ENCODE assay signal across 1 cellular context in the genomic region with DNA sequence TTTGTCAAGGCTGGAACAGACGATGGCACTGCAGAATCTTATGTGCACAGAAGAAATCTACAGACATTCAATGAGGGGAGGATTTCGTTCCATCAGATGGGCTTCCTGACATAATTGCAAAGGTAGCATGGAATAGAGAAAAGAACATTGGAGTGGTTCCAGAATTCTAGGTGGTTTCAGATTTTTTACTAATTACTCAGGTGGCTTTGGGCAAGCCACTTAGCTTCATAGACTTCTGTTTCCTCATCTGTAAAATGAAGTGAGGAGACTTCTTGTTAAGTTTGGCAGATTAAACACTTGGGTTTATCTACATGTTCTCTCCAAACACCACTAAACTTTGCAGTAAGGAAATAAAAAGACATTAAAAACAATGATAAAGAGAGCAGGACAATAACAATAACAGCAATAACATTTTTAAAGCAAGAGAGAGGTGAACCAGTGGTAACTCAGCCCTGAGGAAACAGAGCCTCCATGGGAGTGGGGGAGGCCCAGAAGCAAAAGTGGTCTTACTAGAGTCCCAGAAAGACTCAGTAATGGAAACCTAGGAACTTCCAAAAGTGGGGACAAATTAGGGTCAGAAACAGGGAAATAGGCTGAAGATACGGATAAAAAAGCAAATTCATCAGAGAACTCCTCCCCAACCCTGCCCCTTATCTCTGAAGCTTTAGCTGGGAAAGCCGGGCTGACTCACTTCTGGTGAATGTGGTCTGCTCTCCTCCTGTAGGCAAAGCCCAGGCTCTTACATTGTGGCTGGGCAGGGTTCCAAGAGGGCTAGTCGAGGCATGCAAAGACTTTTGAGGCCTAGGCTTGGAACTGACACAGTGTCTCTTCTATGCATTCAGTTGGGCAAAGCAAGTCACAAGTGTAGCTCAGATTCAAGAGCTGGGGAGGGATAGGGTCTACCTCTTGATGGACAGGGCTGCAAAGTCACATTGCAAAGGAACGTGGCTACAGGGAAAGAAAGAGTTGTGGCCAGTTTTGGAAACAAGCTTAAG.
TF ChIP-seq lines count a peak whose summit lies in the region.

No MANE protein-coding gene starts in this region.

TF ChIP-seq in HEK293, 187 proteins besides CTCF, POLR2A, EP300 and RAD21 (continued from another document):
- TF ChIP-seq, protein P1, sequence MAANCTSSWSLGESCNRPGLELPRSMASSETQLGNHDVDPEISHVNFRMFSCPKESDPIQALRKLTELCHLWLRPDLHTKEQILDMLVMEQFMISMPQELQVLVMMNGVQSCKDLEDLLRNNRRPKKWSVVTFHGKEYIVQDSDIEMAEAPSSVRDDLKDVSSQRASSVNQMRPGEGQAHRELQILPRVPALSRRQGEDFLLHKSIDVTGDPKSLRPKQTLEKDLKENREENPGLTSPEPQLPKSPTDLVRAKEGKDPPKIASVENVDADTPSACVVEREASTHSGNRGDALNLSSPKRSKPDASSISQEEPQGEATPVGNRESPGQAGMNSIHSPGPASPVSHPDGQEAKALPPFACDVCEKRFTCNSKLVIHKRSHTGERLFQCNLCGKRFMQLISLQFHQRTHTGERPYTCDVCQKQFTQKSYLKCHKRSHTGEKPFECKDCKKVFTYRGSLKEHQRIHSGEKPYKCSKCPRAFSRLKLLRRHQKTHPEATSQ (tag by site-specific recombination; IDR thresholded peaks at IDR 0.05) = no peak
- TF ChIP-seq ZNF311 (tag by site-specific recombination; IDR thresholded peaks at IDR 0.05; ENCODE audit: borderline replicate concordance) (no peak), EGR2 (tag by site-specific recombination; IDR thresholded peaks at IDR 0.05; ENCODE audit: low read depth) (no peak), TRIM28 (IDR thresholded peaks at IDR 0.05; ENCODE audit: borderline replicate concordance, low read length) (peak; percentile 81; the same call in 1 of the 2 replicates), ZNF544 (tag by site-specific recombination; IDR thresholded peaks at IDR 0.05) (no peak), ZBTB8A (tag by site-specific recombination; IDR thresholded peaks at IDR 0.05) (peak; percentile 41; the same call in 1 of the 2 replicates), ZNF184 (tag by site-specific recombination; IDR thresholded peaks at IDR 0.05) (peak; percentile 41; the same call in 1 of the 2 replicates), MZF1 (tag by site-specific recombination; IDR thresholded peaks at IDR 0.05; ENCODE audit: borderline replicate concordance) (peak; percentile 44; the same call in 1 of the 2 replicates), ZNF785 (tag by site-specific recombination; IDR thresholded peaks at IDR 0.05) (no peak), ZNF292 (tag by site-specific recombination; IDR thresholded peaks at IDR 0.05; ENCODE audit: borderline replicate concordance, low read depth) (no peak), ZNF155 (tag by site-specific recombination; IDR thresholded peaks at IDR 0.05) (no peak), ZNF621 (tag by site-specific recombination; IDR thresholded peaks at IDR 0.05) (no peak), PRDM6 (tag by site-specific recombination; IDR thresholded peaks at IDR 0.05) (no peak), ZNF366 (tag by site-specific recombination; conservative IDR thresholded peaks at IDR 0.05) (no peak; the same call in none of the 2 replicates), ZNF529 (tag by site-specific recombination; IDR thresholded peaks at IDR 0.05; ENCODE audit: insufficient replicate concordance) (no peak), ZNF707 (tag by site-specific recombination; IDR thresholded peaks at IDR 0.05) (no peak), ZEB2 (tag by site-specific recombination; IDR thresholded peaks at IDR 0.05) (peak; percentile 78), ZFP37 (tag by site-specific recombination; IDR thresholded peaks at IDR 0.05) (no peak), ZNF677 (tag by site-specific recombination; IDR thresholded peaks at IDR 0.05) (no peak), ZNF211 (tag by site-specific recombination; IDR thresholded peaks at IDR 0.05; ENCODE audit: low read depth) (no peak), IKZF3 (tag by site-specific recombination; IDR thresholded peaks at IDR 0.05) (peak; percentile 74), ZNF561 (tag by site-specific recombination; IDR thresholded peaks at IDR 0.05; ENCODE audit: borderline replicate concordance) (peak; percentile 79), ZNF169 (tag by site-specific recombination; IDR thresholded peaks at IDR 0.05) (no peak), ZNF530 (tag by site-specific recombination; IDR thresholded peaks at IDR 0.05; ENCODE audit: low read depth) (no peak), ZNF394 (tag by site-specific recombination; IDR thresholded peaks at IDR 0.05; ENCODE audit: borderline replicate concordance) (peak; percentile 58; the same call in 1 of the 2 replicates), ZNF280D (tag by site-specific recombination; IDR thresholded peaks at IDR 0.05) (no peak), RBAK (tag by site-specific recombination; IDR thresholded peaks at IDR 0.05) (no peak)
- TF ChIP-seq, protein P2, sequence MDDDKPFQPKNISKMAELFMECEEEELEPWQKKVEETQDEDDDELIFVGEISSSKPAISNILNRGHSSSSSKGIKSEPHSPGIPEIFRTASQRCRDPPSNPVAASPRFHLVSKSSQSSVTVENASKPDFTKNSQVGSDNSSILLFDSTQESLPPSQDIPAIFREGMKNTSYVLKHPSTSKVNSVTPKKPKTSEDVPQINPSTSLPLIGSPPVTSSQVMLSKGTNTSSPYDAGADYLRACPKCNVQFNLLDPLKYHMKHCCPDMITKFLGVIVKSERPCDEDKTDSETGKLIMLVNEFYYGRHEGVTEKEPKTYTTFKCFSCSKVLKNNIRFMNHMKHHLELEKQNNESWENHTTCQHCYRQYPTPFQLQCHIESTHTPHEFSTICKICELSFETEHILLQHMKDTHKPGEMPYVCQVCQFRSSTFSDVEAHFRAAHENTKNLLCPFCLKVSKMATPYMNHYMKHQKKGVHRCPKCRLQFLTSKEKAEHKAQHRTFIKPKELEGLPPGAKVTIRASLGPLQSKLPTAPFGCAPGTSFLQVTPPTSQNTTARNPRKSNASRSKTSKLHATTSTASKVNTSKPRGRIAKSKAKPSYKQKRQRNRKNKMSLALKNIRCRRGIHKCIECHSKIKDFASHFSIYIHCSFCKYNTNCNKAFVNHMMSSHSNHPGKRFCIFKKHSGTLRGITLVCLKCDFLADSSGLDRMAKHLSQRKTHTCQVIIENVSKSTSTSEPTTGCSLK (tag by site-specific recombination; IDR thresholded peaks at IDR 0.05) = no peak
- TF ChIP-seq, protein P3, sequence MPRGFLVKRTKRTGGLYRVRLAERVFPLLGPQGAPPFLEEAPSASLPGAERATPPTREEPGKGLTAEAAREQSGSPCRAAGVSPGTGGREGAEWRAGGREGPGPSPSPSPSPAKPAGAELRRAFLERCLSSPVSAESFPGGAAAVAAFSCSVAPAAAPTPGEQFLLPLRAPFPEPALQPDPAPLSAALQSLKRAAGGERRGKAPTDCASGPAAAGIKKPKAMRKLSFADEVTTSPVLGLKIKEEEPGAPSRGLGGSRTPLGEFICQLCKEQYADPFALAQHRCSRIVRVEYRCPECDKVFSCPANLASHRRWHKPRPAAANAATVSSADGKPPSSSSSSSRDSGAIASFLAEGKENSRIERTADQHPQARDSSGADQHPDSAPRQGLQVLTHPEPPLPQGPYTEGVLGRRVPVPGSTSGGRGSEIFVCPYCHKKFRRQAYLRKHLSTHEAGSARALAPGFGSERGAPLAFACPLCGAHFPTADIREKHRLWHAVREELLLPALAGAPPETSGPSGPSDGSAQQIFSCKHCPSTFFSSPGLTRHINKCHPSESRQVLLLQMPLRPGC (tag by site-specific recombination; IDR thresholded peaks at IDR 0.05) = no peak
- TF ChIP-seq, protein P4, sequence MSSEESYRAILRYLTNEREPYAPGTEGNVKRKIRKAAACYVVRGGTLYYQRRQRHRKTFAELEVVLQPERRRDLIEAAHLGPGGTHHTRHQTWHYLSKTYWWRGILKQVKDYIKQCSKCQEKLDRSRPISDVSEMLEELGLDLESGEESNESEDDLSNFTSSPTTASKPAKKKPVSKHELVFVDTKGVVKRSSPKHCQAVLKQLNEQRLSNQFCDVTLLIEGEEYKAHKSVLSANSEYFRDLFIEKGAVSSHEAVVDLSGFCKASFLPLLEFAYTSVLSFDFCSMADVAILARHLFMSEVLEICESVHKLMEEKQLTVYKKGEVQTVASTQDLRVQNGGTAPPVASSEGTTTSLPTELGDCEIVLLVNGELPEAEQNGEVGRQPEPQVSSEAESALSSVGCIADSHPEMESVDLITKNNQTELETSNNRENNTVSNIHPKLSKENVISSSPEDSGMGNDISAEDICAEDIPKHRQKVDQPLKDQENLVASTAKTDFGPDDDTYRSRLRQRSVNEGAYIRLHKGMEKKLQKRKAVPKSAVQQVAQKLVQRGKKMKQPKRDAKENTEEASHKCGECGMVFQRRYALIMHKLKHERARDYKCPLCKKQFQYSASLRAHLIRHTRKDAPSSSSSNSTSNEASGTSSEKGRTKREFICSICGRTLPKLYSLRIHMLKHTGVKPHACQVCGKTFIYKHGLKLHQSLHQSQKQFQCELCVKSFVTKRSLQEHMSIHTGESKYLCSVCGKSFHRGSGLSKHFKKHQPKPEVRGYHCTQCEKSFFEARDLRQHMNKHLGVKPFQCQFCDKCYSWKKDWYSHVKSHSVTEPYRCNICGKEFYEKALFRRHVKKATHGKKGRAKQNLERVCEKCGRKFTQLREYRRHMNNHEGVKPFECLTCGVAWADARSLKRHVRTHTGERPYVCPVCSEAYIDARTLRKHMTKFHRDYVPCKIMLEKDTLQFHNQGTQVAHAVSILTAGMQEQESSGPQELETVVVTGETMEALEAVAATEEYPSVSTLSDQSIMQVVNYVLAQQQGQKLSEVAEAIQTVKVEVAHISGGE (tag by site-specific recombination; conservative IDR thresholded peaks at IDR 0.05; ENCODE audit: low read depth) = no peak
- TF ChIP-seq, protein P5, sequence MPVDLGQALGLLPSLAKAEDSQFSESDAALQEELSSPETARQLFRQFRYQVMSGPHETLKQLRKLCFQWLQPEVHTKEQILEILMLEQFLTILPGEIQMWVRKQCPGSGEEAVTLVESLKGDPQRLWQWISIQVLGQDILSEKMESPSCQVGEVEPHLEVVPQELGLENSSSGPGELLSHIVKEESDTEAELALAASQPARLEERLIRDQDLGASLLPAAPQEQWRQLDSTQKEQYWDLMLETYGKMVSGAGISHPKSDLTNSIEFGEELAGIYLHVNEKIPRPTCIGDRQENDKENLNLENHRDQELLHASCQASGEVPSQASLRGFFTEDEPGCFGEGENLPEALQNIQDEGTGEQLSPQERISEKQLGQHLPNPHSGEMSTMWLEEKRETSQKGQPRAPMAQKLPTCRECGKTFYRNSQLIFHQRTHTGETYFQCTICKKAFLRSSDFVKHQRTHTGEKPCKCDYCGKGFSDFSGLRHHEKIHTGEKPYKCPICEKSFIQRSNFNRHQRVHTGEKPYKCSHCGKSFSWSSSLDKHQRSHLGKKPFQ (tag by site-specific recombination; IDR thresholded peaks at IDR 0.05) = no peak
- TF ChIP-seq, protein P6, sequence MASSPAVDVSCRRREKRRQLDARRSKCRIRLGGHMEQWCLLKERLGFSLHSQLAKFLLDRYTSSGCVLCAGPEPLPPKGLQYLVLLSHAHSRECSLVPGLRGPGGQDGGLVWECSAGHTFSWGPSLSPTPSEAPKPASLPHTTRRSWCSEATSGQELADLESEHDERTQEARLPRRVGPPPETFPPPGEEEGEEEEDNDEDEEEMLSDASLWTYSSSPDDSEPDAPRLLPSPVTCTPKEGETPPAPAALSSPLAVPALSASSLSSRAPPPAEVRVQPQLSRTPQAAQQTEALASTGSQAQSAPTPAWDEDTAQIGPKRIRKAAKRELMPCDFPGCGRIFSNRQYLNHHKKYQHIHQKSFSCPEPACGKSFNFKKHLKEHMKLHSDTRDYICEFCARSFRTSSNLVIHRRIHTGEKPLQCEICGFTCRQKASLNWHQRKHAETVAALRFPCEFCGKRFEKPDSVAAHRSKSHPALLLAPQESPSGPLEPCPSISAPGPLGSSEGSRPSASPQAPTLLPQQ (tag by site-specific recombination; IDR thresholded peaks at IDR 0.05) = peak; percentile 48; the same call in 1 of the 2 replicates
- TF ChIP-seq, protein P7, sequence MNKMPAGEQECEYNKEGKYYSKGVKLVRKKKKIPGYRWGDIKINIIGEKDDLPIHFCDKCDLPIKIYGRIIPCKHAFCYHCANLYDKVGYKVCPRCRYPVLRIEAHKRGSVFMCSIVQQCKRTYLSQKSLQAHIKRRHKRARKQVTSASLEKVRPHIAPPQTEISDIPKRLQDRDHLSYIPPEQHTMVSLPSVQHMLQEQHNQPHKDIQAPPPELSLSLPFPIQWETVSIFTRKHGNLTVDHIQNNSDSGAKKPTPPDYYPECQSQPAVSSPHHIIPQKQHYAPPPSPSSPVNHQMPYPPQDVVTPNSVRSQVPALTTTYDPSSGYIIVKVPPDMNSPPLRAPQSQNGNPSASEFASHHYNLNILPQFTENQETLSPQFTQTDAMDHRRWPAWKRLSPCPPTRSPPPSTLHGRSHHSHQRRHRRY (tag by site-specific recombination; IDR thresholded peaks at IDR 0.05) = no peak
